ENCODE assay signal across 1 cellular context in the genomic region with DNA sequence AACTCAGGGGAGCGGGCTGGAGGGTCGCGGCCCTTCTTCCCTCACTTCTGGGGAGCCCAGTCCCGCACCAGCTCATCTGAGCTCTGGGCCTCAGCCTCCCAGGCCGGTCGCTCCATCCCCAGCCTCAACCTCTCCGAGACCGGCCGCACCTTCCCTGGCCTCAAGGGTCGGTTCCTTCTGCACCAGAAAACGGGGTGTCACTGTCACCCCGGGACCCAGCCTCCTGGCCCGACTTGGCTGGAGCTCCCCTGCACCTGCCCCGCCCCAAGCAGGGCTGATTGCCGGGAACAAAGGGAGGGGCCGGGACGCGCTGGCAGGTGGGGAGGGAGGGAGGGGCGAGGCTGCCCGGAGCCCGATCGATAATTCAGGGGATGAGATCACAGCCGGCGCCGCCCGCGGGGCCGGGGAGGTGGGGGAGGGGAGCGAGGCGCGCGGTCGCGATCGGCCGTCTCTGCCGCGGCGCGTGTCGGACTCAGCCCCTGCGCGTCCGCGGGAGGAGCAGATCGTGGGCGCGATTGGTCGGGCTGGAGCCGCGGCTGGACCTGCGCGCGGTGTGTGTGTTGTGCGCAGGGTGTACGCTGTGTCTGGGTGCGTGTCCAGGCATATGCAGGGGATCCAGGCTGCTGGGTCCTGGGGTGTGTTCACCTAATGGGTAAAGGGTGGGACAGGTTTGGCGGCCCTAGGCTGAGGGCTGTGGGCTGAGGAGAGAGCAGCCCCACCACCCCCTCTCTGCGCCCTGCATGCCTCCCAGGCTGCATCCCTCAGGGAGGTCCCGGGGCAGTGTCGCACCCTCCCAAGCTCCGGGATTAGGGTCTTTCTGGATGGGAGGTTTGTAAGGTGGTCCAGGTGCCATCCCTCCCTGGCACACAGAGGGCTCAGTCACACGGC.
A peak's percentile ranks its signal among the peaks of the same experiment; 100 is the strongest.
TF ChIP-seq lines count a peak whose summit lies in the region.

No MANE protein-coding gene starts in this region.

TF ChIP-seq in HepG2, 621 proteins besides CTCF, POLR2A, EP300 and RAD21 (continued from another document and continues in another):
- TF ChIP-seq SIN3B (IDR thresholded peaks at IDR 0.05; ENCODE audit: low read length) (no peak), NR1H2 (CRISPR knock-in tag; IDR thresholded peaks at IDR 0.05; ENCODE audit: borderline replicate concordance, low read depth) (no peak), RFXAP (CRISPR knock-in tag; IDR thresholded peaks at IDR 0.05; ENCODE audit: borderline replicate concordance) (no peak), ZNF850 (CRISPR knock-in tag; conservative IDR thresholded peaks at IDR 0.05) (no peak), TCF7L2 (IDR thresholded peaks at IDR 0.05; ENCODE audit: low read depth, low read length) (no peak), ZNF232 (CRISPR knock-in tag; IDR thresholded peaks at IDR 0.05; ENCODE audit: borderline replicate concordance) (no peak), MZF1 (CRISPR knock-in tag; IDR thresholded peaks at IDR 0.05; ENCODE audit: borderline replicate concordance) (no peak), ZNF619 (CRISPR knock-in tag; IDR thresholded peaks at IDR 0.05) (no peak), RARG (CRISPR knock-in tag; IDR thresholded peaks at IDR 0.05; ENCODE audit: low read depth) (no peak), ZMYM4 (CRISPR knock-in tag; IDR thresholded peaks at IDR 0.05) (no peak), NONO (IDR thresholded peaks at IDR 0.05) (no peak), NONO (CRISPR knock-in tag; conservative IDR thresholded peaks at IDR 0.05) (peak; percentile 85), KLF6 (CRISPR knock-in tag; IDR thresholded peaks at IDR 0.05) (no peak), ZBTB42 (CRISPR knock-in tag; IDR thresholded peaks at IDR 0.05) (no peak), TOE1 (CRISPR knock-in tag; IDR thresholded peaks at IDR 0.05) (no peak), NFYB (CRISPR knock-in tag; IDR thresholded peaks at IDR 0.05) (no peak), STAG1 (CRISPR knock-in tag; IDR thresholded peaks at IDR 0.05) (no peak), GABPB1 (CRISPR knock-in tag; IDR thresholded peaks at IDR 0.05) (peak; percentile 77), CC2D1A (CRISPR knock-in tag; IDR thresholded peaks at IDR 0.05) (no peak), ZNF138 (CRISPR knock-in tag; IDR thresholded peaks at IDR 0.05; ENCODE audit: low read depth) (no peak), ZFP36L2 (CRISPR knock-in tag; IDR thresholded peaks at IDR 0.05) (no peak), ZNF550 (CRISPR knock-in tag; IDR thresholded peaks at IDR 0.05; ENCODE audit: borderline replicate concordance) (no peak; the same call in 1 of the 2 replicates), SOX13 (IDR thresholded peaks at IDR 0.05) (no peak), SOX13 (CRISPR knock-in tag; conservative IDR thresholded peaks at IDR 0.05 in 1 of 2, IDR thresholded peaks at IDR 0.05 in 1 of 2) (peak in 1 of 2 experiments; percentile 68; a peak in 2 of 4 replicates), ZNF670 (CRISPR knock-in tag; IDR thresholded peaks at IDR 0.05; ENCODE audit: borderline replicate concordance) (0 out of 2 replicates have a peak, but pooled peaks have one; percentile 59), ZNF253 (CRISPR knock-in tag; IDR thresholded peaks at IDR 0.05; ENCODE audit: borderline replicate concordance) (no peak), ZNF274 (CRISPR knock-in tag; IDR thresholded peaks at IDR 0.05) (no peak), ZNF598 (CRISPR knock-in tag; IDR thresholded peaks at IDR 0.05; ENCODE audit: borderline replicate concordance) (0 out of 2 replicates have a peak, but pooled peaks have one; percentile 21), FOSL2 (CRISPR knock-in tag; IDR thresholded peaks at IDR 0.05) (peak; percentile 71), KAT7 (CRISPR knock-in tag; IDR thresholded peaks at IDR 0.05; ENCODE audit: borderline replicate concordance) (peak; percentile 52; the same call in 1 of the 2 replicates), ZNF782 (CRISPR knock-in tag; IDR thresholded peaks at IDR 0.05; ENCODE audit: borderline replicate concordance) (no peak)
- TF ChIP-seq, protein P1, sequence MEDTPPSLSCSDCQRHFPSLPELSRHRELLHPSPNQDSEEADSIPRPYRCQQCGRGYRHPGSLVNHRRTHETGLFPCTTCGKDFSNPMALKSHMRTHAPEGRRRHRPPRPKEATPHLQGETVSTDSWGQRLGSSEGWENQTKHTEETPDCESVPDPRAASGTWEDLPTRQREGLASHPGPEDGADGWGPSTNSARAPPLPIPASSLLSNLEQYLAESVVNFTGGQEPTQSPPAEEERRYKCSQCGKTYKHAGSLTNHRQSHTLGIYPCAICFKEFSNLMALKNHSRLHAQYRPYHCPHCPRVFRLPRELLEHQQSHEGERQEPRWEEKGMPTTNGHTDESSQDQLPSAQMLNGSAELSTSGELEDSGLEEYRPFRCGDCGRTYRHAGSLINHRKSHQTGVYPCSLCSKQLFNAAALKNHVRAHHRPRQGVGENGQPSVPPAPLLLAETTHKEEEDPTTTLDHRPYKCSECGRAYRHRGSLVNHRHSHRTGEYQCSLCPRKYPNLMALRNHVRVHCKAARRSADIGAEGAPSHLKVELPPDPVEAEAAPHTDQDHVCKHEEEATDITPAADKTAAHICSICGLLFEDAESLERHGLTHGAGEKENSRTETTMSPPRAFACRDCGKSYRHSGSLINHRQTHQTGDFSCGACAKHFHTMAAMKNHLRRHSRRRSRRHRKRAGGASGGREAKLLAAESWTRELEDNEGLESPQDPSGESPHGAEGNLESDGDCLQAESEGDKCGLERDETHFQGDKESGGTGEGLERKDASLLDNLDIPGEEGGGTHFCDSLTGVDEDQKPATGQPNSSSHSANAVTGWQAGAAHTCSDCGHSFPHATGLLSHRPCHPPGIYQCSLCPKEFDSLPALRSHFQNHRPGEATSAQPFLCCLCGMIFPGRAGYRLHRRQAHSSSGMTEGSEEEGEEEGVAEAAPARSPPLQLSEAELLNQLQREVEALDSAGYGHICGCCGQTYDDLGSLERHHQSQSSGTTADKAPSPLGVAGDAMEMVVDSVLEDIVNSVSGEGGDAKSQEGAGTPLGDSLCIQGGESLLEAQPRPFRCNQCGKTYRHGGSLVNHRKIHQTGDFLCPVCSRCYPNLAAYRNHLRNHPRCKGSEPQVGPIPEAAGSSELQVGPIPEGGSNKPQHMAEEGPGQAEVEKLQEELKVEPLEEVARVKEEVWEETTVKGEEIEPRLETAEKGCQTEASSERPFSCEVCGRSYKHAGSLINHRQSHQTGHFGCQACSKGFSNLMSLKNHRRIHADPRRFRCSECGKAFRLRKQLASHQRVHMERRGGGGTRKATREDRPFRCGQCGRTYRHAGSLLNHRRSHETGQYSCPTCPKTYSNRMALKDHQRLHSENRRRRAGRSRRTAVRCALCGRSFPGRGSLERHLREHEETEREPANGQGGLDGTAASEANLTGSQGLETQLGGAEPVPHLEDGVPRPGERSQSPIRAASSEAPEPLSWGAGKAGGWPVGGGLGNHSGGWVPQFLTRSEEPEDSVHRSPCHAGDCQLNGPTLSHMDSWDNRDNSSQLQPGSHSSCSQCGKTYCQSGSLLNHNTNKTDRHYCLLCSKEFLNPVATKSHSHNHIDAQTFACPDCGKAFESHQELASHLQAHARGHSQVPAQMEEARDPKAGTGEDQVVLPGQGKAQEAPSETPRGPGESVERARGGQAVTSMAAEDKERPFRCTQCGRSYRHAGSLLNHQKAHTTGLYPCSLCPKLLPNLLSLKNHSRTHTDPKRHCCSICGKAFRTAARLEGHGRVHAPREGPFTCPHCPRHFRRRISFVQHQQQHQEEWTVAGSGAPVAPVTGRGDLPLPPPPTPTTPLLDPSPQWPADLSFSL (CRISPR knock-in tag; IDR thresholded peaks at IDR 0.05): no peak
- TF ChIP-seq, protein P2, sequence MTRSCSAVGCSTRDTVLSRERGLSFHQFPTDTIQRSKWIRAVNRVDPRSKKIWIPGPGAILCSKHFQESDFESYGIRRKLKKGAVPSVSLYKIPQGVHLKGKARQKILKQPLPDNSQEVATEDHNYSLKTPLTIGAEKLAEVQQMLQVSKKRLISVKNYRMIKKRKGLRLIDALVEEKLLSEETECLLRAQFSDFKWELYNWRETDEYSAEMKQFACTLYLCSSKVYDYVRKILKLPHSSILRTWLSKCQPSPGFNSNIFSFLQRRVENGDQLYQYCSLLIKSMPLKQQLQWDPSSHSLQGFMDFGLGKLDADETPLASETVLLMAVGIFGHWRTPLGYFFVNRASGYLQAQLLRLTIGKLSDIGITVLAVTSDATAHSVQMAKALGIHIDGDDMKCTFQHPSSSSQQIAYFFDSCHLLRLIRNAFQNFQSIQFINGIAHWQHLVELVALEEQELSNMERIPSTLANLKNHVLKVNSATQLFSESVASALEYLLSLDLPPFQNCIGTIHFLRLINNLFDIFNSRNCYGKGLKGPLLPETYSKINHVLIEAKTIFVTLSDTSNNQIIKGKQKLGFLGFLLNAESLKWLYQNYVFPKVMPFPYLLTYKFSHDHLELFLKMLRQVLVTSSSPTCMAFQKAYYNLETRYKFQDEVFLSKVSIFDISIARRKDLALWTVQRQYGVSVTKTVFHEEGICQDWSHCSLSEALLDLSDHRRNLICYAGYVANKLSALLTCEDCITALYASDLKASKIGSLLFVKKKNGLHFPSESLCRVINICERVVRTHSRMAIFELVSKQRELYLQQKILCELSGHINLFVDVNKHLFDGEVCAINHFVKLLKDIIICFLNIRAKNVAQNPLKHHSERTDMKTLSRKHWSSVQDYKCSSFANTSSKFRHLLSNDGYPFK (CRISPR knock-in tag; IDR thresholded peaks at IDR 0.05; ENCODE audit: borderline replicate concordance): no peak
- TF ChIP-seq, protein P3, sequence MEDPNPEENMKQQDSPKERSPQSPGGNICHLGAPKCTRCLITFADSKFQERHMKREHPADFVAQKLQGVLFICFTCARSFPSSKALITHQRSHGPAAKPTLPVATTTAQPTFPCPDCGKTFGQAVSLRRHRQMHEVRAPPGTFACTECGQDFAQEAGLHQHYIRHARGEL (CRISPR knock-in tag; IDR thresholded peaks at IDR 0.05): no peak
- TF ChIP-seq, protein P4, sequence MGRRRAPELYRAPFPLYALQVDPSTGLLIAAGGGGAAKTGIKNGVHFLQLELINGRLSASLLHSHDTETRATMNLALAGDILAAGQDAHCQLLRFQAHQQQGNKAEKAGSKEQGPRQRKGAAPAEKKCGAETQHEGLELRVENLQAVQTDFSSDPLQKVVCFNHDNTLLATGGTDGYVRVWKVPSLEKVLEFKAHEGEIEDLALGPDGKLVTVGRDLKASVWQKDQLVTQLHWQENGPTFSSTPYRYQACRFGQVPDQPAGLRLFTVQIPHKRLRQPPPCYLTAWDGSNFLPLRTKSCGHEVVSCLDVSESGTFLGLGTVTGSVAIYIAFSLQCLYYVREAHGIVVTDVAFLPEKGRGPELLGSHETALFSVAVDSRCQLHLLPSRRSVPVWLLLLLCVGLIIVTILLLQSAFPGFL (CRISPR knock-in tag; IDR thresholded peaks at IDR 0.05): no peak
- TF ChIP-seq, protein P5, sequence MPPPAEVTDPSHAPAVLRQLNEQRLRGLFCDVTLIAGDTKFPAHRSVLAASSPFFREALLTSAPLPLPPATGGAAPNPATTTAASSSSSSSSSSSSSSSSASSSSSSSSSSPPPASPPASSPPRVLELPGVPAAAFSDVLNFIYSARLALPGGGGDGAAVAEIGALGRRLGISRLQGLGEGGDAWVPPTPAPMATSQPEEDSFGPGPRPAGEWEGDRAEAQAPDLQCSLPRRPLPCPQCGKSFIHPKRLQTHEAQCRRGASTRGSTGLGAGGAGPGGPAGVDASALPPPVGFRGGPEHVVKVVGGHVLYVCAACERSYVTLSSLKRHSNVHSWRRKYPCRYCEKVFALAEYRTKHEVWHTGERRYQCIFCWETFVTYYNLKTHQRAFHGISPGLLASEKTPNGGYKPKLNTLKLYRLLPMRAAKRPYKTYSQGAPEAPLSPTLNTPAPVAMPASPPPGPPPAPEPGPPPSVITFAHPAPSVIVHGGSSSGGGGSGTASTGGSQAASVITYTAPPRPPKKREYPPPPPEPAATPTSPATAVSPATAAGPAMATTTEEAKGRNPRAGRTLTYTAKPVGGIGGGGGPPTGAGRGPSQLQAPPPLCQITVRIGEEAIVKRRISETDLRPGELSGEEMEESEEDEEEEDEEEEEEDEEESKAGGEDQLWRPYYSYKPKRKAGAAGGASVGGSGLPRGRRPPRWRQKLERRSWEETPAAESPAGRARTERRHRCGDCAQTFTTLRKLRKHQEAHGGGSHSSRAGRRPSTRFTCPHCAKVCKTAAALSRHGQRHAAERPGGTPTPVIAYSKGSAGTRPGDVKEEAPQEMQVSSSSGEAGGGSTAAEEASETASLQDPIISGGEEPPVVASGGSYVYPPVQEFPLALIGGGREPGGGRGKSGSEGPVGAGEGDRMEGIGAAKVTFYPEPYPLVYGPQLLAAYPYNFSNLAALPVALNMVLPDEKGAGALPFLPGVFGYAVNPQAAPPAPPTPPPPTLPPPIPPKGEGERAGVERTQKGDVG (CRISPR knock-in tag; IDR thresholded peaks at IDR 0.05; ENCODE audit: borderline replicate concordance): no peak
- TF ChIP-seq, protein P6, sequence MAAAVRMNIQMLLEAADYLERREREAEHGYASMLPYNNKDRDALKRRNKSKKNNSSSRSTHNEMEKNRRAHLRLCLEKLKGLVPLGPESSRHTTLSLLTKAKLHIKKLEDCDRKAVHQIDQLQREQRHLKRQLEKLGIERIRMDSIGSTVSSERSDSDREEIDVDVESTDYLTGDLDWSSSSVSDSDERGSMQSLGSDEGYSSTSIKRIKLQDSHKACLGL (CRISPR knock-in tag; IDR thresholded peaks at IDR 0.05): peak; percentile 24; the same call in 1 of the 2 replicates
- TF ChIP-seq, protein P7, sequence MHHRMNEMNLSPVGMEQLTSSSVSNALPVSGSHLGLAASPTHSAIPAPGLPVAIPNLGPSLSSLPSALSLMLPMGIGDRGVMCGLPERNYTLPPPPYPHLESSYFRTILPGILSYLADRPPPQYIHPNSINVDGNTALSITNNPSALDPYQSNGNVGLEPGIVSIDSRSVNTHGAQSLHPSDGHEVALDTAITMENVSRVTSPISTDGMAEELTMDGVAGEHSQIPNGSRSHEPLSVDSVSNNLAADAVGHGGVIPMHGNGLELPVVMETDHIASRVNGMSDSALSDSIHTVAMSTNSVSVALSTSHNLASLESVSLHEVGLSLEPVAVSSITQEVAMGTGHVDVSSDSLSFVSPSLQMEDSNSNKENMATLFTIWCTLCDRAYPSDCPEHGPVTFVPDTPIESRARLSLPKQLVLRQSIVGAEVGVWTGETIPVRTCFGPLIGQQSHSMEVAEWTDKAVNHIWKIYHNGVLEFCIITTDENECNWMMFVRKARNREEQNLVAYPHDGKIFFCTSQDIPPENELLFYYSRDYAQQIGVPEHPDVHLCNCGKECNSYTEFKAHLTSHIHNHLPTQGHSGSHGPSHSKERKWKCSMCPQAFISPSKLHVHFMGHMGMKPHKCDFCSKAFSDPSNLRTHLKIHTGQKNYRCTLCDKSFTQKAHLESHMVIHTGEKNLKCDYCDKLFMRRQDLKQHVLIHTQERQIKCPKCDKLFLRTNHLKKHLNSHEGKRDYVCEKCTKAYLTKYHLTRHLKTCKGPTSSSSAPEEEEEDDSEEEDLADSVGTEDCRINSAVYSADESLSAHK (CRISPR knock-in tag; IDR thresholded peaks at IDR 0.05; ENCODE audit: borderline replicate concordance): no peak
